In genomic region chr9:107707419-107707837, GRCh38 we compare ENCODE assay signal across 16 cellular contexts.
A peak's percentile ranks its signal among the peaks of the same experiment; 100 is the strongest.
DNase-seq lines count a peak whose midpoint lies in the region; ATAC-seq and FAIRE-seq lines count a peak whose summit lies in the region.
"Had no signal": no experiment of that assay in that cellular context is flagged by ENCODE, and none has a peak within 500 bp of the region (broad histone marks: within the 10 kb centered on the region; RNA-seq: fewer than 3 reads in every experiment).

No MANE protein-coding gene starts in this region.

- ATAC-seq in GM18519 (IDR thresholded peaks at IDR 0.05; ENCODE audit: low FRiP score, unreplicated experiment): no peak
- ATAC-seq: activated T-cell treated with anti-CD3 and anti-CD28 coated beads, Interleukin-2, amount 50 U/mL, for 72 hours had no signal

- FAIRE-seq in HTR-8/SVneo (lab: Jason Lieb, UNC): peak; percentile 33

- DNase-seq in AG08396 (ENCODE audit: low spot score) (peak; percentile 43), HTR-8/SVneo (ENCODE audit: insufficient read length, low spot score) (peak; percentile 44), brain pericyte (ENCODE audit: low read depth, low spot score) (peak; percentile 75), kidney tubule cell (ENCODE audit: low spot score) (peak; percentile 70), NCI-H1694 treated with DMSO at 0.1 percent for 48 hours (lab: John Stamatoyannopoulos, UW) (no peak), NCI-H1092 (lab: John Stamatoyannopoulos, UW) (no peak), SW480 (ENCODE audit: low spot score) (no peak)
- DNase-seq: activated CD4-positive, CD25-positive, alpha-beta regulatory T cell; activated T-cell treated with anti-CD3 and anti-CD28 coated beads, Interleukin-2, amount 50 U/mL, for 72 hours; CD4-positive, alpha-beta memory T cell; H9; NCI-H446 treated with DMSO at 0.1 percent for 48 hours; psoas muscle; RPMI8226; testis had no signal

Comparison
In these comparisons a context has a peak if more than half of its experiments do, and no peak if none do; other contexts are left out.
1. DNase-seq: peak in AG08396 (single experiment), HTR-8/SVneo (single experiment), brain pericyte (single experiment) and kidney tubule cell (single experiment); none in NCI-H1694 treated with DMSO at 0.1 percent for 48 hours (single experiment), NCI-H1092 (single experiment) and SW480 (single experiment).